In the genomic region with DNA sequence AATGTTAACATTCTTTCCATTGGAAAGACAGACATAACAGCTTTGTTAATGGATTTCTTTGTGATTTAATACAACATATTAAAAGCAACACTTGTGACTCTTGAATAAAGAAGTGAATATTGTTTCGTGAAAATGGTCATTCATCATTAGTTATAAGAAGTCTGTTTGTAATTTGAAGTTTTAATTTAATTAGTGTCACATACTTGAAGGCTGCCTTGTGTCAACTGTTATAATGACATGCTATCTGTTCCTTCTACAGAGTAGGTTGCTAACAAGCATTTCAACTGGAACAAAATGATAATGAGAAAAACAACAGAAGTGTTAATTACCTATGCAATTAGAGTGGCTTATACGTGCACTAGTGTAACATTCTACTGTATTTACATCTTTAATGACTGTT, we compare ENCODE assay signal across 25 cellular contexts.
DNase-seq lines count a peak whose midpoint lies in the region; ATAC-seq and TF ChIP-seq lines count a peak whose summit lies in the region.
"Had no signal": no experiment of that assay in that cellular context is flagged by ENCODE, and none has a peak within 500 bp of the region (broad histone marks: within the 10 kb centered on the region; RNA-seq: fewer than 3 reads in every experiment).

No MANE protein-coding gene starts in this region.

- H3K36me3 ChIP-seq in SK-N-SH (replicated peaks in 1 of 2; ENCODE audit: control insufficient read depth in 1 of 2, insufficient read depth in 2 of 2, low read length in 1 of 2) (no peaks in the 10 kb centered on the region), mesendoderm (ENCODE audit: control insufficient read depth, insufficient read depth, low read length) (no peaks in the 10 kb centered on the region), upper lobe of left lung (no peaks in the 10 kb centered on the region)
- H3K36me3 ChIP-seq: BE2C, BLaER1 had no signal

- DNase-seq in NCI-H69 (lab: John Stamatoyannopoulos, UW) (peak; percentile 69), SK-N-DZ (ENCODE audit: low spot score) (peak; percentile 45), SK-N-SH (peak; percentile 1), mesendoderm (peak; percentile 4), posterior vena cava (ENCODE audit: low spot score) (no peak), ureter (ENCODE audit: low spot score) (no peak), upper lobe of left lung (no peak)
- DNase-seq: 8988T; ACHN; BE2C; C1 segment of cervical spinal cord; CD4-positive, alpha-beta memory T cell; CD4-positive, CD25-positive, alpha-beta regulatory T cell; CD8-positive, alpha-beta memory T cell; COR-L47; DMS 273 treated with DMSO at 0.1 percent for 48 hours; DMS153; DMS53; DMS79; DND-41; EL; GDM1 had no signal

- H3K4me1 ChIP-seq in SK-N-SH (ENCODE audit: control insufficient read depth in 1 of 2, insufficient read depth in 2 of 2, low read depth in 1 of 2, low read length in 1 of 2) (peaks cover 0 to 2% of the 10 kb centered on the region in 2 experiments; a peak in 2 of 4 replicates), mesendoderm (ENCODE audit: control insufficient read depth, low read depth, low read length) (no peaks in the 10 kb centered on the region), upper lobe of left lung (no peaks in the 10 kb centered on the region)
- H3K4me1 ChIP-seq: BE2C had no signal

- peaks cover 4% of the 10 kb centered on the region for H3F3A ChIP-seq in SK-N-SH (replicated peaks; ENCODE audit: insufficient read depth)

- intact Hi-C loops in posterior vena cava (cut with DNase I): no loop called here

- H3K23ac ChIP-seq in mesendoderm (ENCODE audit: low read length): no peak overlapping the region

- WGBS in SK-N-SH (ENCODE audit: low lambda C conversion rate): 60% methylated on average over 2 of the region's 2 CpGs
- WGBS in mesendoderm (ENCODE audit: extremely low coverage, insufficient coverage, low lambda C conversion rate): 100% methylated on average over 1 of the region's 2 CpGs
- 53 to 55% methylated on average over 2 of the region's 2 CpGs for WGBS in upper lobe of left lung, 2 donors

- no peaks in the 10 kb centered on the region for H3K79me1 ChIP-seq in mesendoderm (ENCODE audit: low read length)

- H3K9ac ChIP-seq in SK-N-SH (no peak overlapping the region), mesendoderm (ENCODE audit: low read length) (no peak overlapping the region)
- H3K9ac ChIP-seq: BLaER1 had no signal

- no peak overlapping the region for H3K4ac ChIP-seq in mesendoderm (ENCODE audit: low read depth, low read length)

- TF ChIP-seq CTCF in SK-N-SH (IDR thresholded peaks at IDR 0.05): no peak
- TF ChIP-seq CTCF in upper lobe of left lung (IDR thresholded peaks at IDR 0.05): no peak

- H3K79me2 ChIP-seq in SK-N-SH (ENCODE audit: insufficient read depth) (no peaks in the 10 kb centered on the region), mesendoderm (ENCODE audit: control insufficient read depth, insufficient read depth, low read length) (no peaks in the 10 kb centered on the region)

- no peak overlapping the region for H3K56ac ChIP-seq in mesendoderm (ENCODE audit: low read length)

- H3K27me3 ChIP-seq in SK-N-SH (ENCODE audit: insufficient read depth) (no peaks in the 10 kb centered on the region), mesendoderm (ENCODE audit: insufficient read depth, low read length, poor library complexity) (no peaks in the 10 kb centered on the region), upper lobe of left lung (no peaks in the 10 kb centered on the region)
- H3K27me3 ChIP-seq: BE2C, BLaER1 had no signal

- peak in 1 of 2 experiments; percentile 69; a peak in 2 of 4 replicates for TF ChIP-seq EP300 in SK-N-SH (IDR thresholded peaks at IDR 0.05; ENCODE audit: borderline replicate concordance in 1 of 2, low read depth in 1 of 2, low read length in 1 of 2)
- no peak for TF ChIP-seq EP300 in upper lobe of left lung (IDR thresholded peaks at IDR 0.05)

- no peak overlapping the region for H2BK120ac ChIP-seq in mesendoderm (ENCODE audit: low read depth, low read length)

- H4K20me1 ChIP-seq in SK-N-SH (ENCODE audit: insufficient read depth): no peaks in the 10 kb centered on the region
- H4K20me1 ChIP-seq: BLaER1 had no signal

- no peak overlapping the region for H3K18ac ChIP-seq in mesendoderm (ENCODE audit: low read length)

- H3K9me2 ChIP-seq in SK-N-SH: no peaks in the 10 kb centered on the region

- no peak overlapping the region for H2BK5ac ChIP-seq in mesendoderm (ENCODE audit: low read length)

- no peak overlapping the region for H4K5ac ChIP-seq in mesendoderm (ENCODE audit: low read length)

- H2BK15ac ChIP-seq in mesendoderm (replicated peaks; ENCODE audit: low read depth): no peak overlapping the region

- CTCF ChIA-PET in SK-N-SH (lab: Yijun Ruan, JAX): interaction anchor here (1.2 to 1.3 kb wide), 2 partner anchors 27 to 42 kb away, joined by 3 to 4 read pairs; no protein-coding TSS in a partner anchor

- ATAC-seq in upper lobe of left lung (ENCODE audit: low FRiP score in 2 of 2) (no peak), GM18519 (IDR thresholded peaks at IDR 0.05; ENCODE audit: low FRiP score, unreplicated experiment) (no peak)
- ATAC-seq: GM12878 had no signal

- POLR2A ChIA-PET in SK-N-SH (lab: Yijun Ruan, JAX): no interaction called here

- H3K27ac ChIP-seq in SK-N-SH (ENCODE audit: low read depth in 2 of 2, low read length in 1 of 2): no peak overlapping the region; a peak in 1 of 4 replicates
- H3K27ac ChIP-seq in mesendoderm (ENCODE audit: low read depth, low read length): no peak overlapping the region
- no peak overlapping the region for H3K27ac ChIP-seq in upper lobe of left lung
- H3K27ac ChIP-seq: BLaER1 had no signal

- H2AFZ ChIP-seq in SK-N-SH (ENCODE audit: low read depth): no peak overlapping the region

- no peak for TF ChIP-seq POLR2A in upper lobe of left lung (IDR thresholded peaks at IDR 0.05)

- TF ChIP-seq RAD21 in SK-N-SH (IDR thresholded peaks at IDR 0.05; ENCODE audit: low read length): no peak

- H3K9me3 ChIP-seq in SK-N-SH (no peaks in the 10 kb centered on the region), upper lobe of left lung (no peaks in the 10 kb centered on the region)
- H3K9me3 ChIP-seq: BE2C, BLaER1 had no signal

- no peak overlapping the region for H2AK5ac ChIP-seq in mesendoderm (ENCODE audit: low read length)

- H4K8ac ChIP-seq in mesendoderm (ENCODE audit: low read depth, low read length): no peak overlapping the region

- H3K4me3 ChIP-seq in SK-N-SH (ENCODE audit: low read depth in 2 of 2, low read length in 1 of 2) (no peak overlapping the region), mesendoderm (ENCODE audit: low read length) (no peak overlapping the region), upper lobe of left lung (no peak overlapping the region)
- H3K4me3 ChIP-seq: BLaER1, GM12878 had no signal

- no peak overlapping the region for H3K4me2 ChIP-seq in SK-N-SH
- H3K4me2 ChIP-seq in mesendoderm (ENCODE audit: low read length): no peak overlapping the region
- H3K4me2 ChIP-seq: BLaER1 had no signal

TF ChIP-seq in SK-N-SH, 30 proteins besides CTCF, POLR2A, EP300 and RAD21:
- TF ChIP-seq, protein P1, sequence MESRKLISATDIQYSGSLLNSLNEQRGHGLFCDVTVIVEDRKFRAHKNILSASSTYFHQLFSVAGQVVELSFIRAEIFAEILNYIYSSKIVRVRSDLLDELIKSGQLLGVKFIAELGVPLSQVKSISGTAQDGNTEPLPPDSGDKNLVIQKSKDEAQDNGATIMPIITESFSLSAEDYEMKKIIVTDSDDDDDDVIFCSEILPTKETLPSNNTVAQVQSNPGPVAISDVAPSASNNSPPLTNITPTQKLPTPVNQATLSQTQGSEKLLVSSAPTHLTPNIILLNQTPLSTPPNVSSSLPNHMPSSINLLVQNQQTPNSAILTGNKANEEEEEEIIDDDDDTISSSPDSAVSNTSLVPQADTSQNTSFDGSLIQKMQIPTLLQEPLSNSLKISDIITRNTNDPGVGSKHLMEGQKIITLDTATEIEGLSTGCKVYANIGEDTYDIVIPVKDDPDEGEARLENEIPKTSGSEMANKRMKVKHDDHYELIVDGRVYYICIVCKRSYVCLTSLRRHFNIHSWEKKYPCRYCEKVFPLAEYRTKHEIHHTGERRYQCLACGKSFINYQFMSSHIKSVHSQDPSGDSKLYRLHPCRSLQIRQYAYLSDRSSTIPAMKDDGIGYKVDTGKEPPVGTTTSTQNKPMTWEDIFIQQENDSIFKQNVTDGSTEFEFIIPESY (IDR thresholded peaks at IDR 0.05; ENCODE audit: borderline replicate concordance, low read depth): no peak
- TF ChIP-seq RCOR1 (IDR thresholded peaks at IDR 0.05; ENCODE audit: low read length): peak; percentile 24; the same call in 1 of the 2 replicates

Comparison
In these comparisons a context has a peak if more than half of its experiments do, and no peak if none do; other contexts are left out.
1. DNase-seq: peak in NCI-H69 (single experiment), SK-N-DZ (single experiment), SK-N-SH (single experiment) and mesendoderm (single experiment); none in posterior vena cava (single experiment), ureter (single experiment) and upper lobe of left lung (0 of 2).